ENCODE assay signal across 12 cellular contexts in genomic region chr11:79321282-79321681, GRCh38.
"Had no signal": no experiment of that assay in that cellular context is flagged by ENCODE, and none has a peak within 500 bp of the region (broad histone marks: within the 10 kb centered on the region; RNA-seq: fewer than 3 reads in every experiment).

No MANE protein-coding gene starts in this region.

- H3K4me3 ChIP-seq: body of pancreas, heart left ventricle, prostate gland, right lobe of liver had no signal

- DNase-seq: activated CD4-positive, alpha-beta T cell treated with anti-CD3 and anti-CD28 coated beads for 48 hours; activated naive CD4-positive, alpha-beta T cell treated with anti-CD3 and anti-CD28 coated beads for 36 hours; body of pancreas; effector memory CD4-positive, alpha-beta T cell; foreskin melanocyte; heart left ventricle; right lobe of liver; stimulated activated CD4-positive, alpha-beta T cell treated with anti-CD3 and anti-CD28 coated beads, Interleukin-2, amount 100 ng/mL, for 24 hours; stimulated activated naive B cell treated with anti-CD40 and anti-IgM and Interleukin-4, amounts not matched to agents 10 μg/mL and 1 μg/mL and 100 μg/mL, for 72 hours; substantia nigra; trophoblast cell had no signal

- H3K4me1 ChIP-seq: body of pancreas, heart left ventricle, prostate gland, right lobe of liver had no signal

- H3K36me3 ChIP-seq: heart left ventricle, prostate gland, right lobe of liver had no signal

- H3K9me3 ChIP-seq: body of pancreas, heart left ventricle, prostate gland, right lobe of liver had no signal

- H3K27me3 ChIP-seq: body of pancreas, right lobe of liver had no signal

- H3K27ac ChIP-seq: body of pancreas, heart left ventricle, prostate gland, right lobe of liver had no signal
